In the genomic region with DNA sequence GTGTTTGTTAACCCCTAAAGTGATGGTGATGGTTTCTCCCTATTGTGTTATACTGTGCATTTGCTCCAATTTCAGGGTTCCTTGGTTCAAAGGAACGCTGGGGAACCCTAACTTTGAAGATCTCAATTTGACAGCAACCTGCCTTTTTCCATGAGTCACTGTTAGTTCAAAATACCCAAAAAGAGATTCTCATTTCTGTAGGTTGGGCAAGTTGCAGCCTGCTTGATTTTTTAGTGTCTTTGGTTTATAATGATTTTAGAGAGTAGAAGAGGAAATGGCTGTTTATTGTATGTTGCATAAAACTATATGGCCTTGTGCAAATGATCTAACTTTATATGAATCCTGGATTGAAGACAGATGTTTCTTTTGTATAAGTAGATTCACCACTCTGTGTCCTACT, we compare ENCODE assay signal across 9 cellular contexts. TPM values are rescaled to one million over a fixed set of nuclear protein-coding genes. Genes with fewer than 3 reads are reported as not detected.
DNase-seq lines count a peak whose midpoint lies in the region; ATAC-seq and TF ChIP-seq lines count a peak whose summit lies in the region.
"Had no signal": no experiment of that assay in that cellular context is flagged by ENCODE, and none has a peak within 500 bp of the region (broad histone marks: within the 10 kb centered on the region; RNA-seq: fewer than 3 reads in every experiment).

No MANE protein-coding gene starts in this region.

- in situ Hi-C loops in gastrocnemius medialis (cut with MboI; ENCODE audit: low sequenced_read_pairs in 4 of 4), result no loop called here

- H3K4me3 ChIP-seq in duodenal mucosa (ENCODE audit: low read depth in 1 of 2, low read length in 2 of 2), result peak overlapping the region in 1 of 2 donors; percentile 47
- no peak overlapping the region for H3K4me3 ChIP-seq in gastrocnemius medialis
- H3K4me3 ChIP-seq: ovary had no signal

- H3K9me3 ChIP-seq in duodenal mucosa (ENCODE audit: control insufficient read depth in 1 of 2, low read length in 2 of 2), result no peaks in the 10 kb centered on the region
- no peaks in the 10 kb centered on the region for H3K9me3 ChIP-seq in gastrocnemius medialis
- H3K9me3 ChIP-seq: ovary had no signal

- no peak for TF ChIP-seq POLR2A in gastrocnemius medialis (IDR thresholded peaks at IDR 0.05)

- H3K36me3 ChIP-seq in duodenal mucosa (ENCODE audit: control insufficient read depth in 1 of 2, insufficient read depth in 2 of 2, low read length in 2 of 2) (no peaks in the 10 kb centered on the region), gastrocnemius medialis (no peaks in the 10 kb centered on the region)
- H3K36me3 ChIP-seq: ovary had no signal

- H3K4me1 ChIP-seq in duodenal mucosa (ENCODE audit: control insufficient read depth in 1 of 2, insufficient read depth in 2 of 2, low read length in 2 of 2) (peaks cover 50 to 74% of the 10 kb centered on the region in 2 donors), gastrocnemius medialis (peaks cover 85 to 89% of the 10 kb centered on the region in 2 donors)

- H3K9ac ChIP-seq in duodenal mucosa (ENCODE audit: low read depth in 1 of 2, low read length in 2 of 2), result no peak overlapping the region

- DNase-seq in NOMO-1 treated with dmso at 0.1 percent for 144 hours (lab: John Stamatoyannopoulos, UW; ENCODE audit: unreplicated experiment) (peak; percentile 56), gastrocnemius medialis (no peak), putamen (ENCODE audit: low spot score) (no peak), NCI-H774 (lab: John Stamatoyannopoulos, UW) (no peak), AG20443 (ENCODE audit: low spot score) (no peak)
- DNase-seq: ovary had no signal

- peak overlapping the region; percentile 77 for H3K27ac ChIP-seq in duodenal mucosa (ENCODE audit: low read depth, low read length)
- peak overlapping the region; percentile 24 to 68 (median 42) for H3K27ac ChIP-seq in gastrocnemius medialis

- H3K27me3 ChIP-seq in duodenal mucosa (ENCODE audit: control insufficient read depth in 1 of 2, insufficient read depth in 2 of 2, low read length in 2 of 2) (no peaks in the 10 kb centered on the region), gastrocnemius medialis (no peaks in the 10 kb centered on the region)
- H3K27me3 ChIP-seq: ovary had no signal

- ATAC-seq in GM21515 (IDR thresholded peaks at IDR 0.05; ENCODE audit: unreplicated experiment), result peak; percentile 1
- ATAC-seq in gastrocnemius medialis, result no peak
- ATAC-seq in GM21526 (IDR thresholded peaks at IDR 0.05; ENCODE audit: low FRiP score, unreplicated experiment), result no peak

- TF ChIP-seq CTCF in gastrocnemius medialis (IDR thresholded peaks at IDR 0.05 in 4 of 5, conservative IDR thresholded peaks at IDR 0.05 in 1 of 5), result no peak

- intact Hi-C loops in gastrocnemius medialis (cut with DNase I; ENCODE audit: low total_unique reads), result no loop called here

RNA-seq across cellular contexts. Expression of gene GAB1, which starts 23.1 kb away (rescaled TPM):
- total RNA-seq in gastrocnemius medialis, result 10 to 100 TPM; 11.4 to 27.9 (median 26.6) TPM
